19 cellular contexts compared by ENCODE assay signal in genomic region chr1:201807958-201808632, GRCh38. TPM values are rescaled to one million over a fixed set of nuclear protein-coding genes. Genes with fewer than 3 reads are reported as not detected.
A peak's percentile ranks its signal among the peaks of the same experiment; 100 is the strongest.
DNase-seq lines count a peak whose midpoint lies in the region; ATAC-seq and TF ChIP-seq lines count a peak whose summit lies in the region.
"Had no signal": no experiment of that assay in that cellular context is flagged by ENCODE, and none has a peak within 500 bp of the region (broad histone marks: within the 10 kb centered on the region; RNA-seq: fewer than 3 reads in every experiment).

No MANE protein-coding gene starts in this region.

- no peak overlapping the region for H2AFZ ChIP-seq in Karpas-422 (ENCODE audit: low read length)
- H2AFZ ChIP-seq: PC-9 had no signal

- peaks cover 71% of the 10 kb centered on the region for H3K36me3 Mint-ChIP-seq in endodermal cell (ENCODE audit: low read depth)

- H3K9me3 Mint-ChIP-seq in endodermal cell, result no peaks in the 10 kb centered on the region
- H3K9me3 Mint-ChIP-seq: CD4-positive, CD25-positive, alpha-beta regulatory T cell had no signal

- no peaks in the 10 kb centered on the region for H3K4me1 Mint-ChIP-seq in endodermal cell
- H3K4me1 Mint-ChIP-seq: CD4-positive, CD25-positive, alpha-beta regulatory T cell had no signal

- H3K27ac ChIP-seq in Karpas-422 (ENCODE audit: low read length) (no peak overlapping the region), endodermal cell (ENCODE audit: low read depth, low read length) (no peak overlapping the region), left ventricle myocardium inferior (replicated peaks) (peak overlapping the region; percentile 63)
- H3K27ac ChIP-seq: PC-9 had no signal

- ATAC-seq in sciatic nerve, result no peak

- H3K27me3 ChIP-seq in BE2C (no peaks in the 10 kb centered on the region), Karpas-422 (ENCODE audit: low read length) (no peaks in the 10 kb centered on the region), endodermal cell (ENCODE audit: control insufficient read depth, insufficient read depth, low read length, poor library complexity, severe bottlenecking) (no peaks in the 10 kb centered on the region), left ventricle myocardium inferior (ENCODE audit: low read depth) (no peaks in the 10 kb centered on the region), H7 (ENCODE audit: control insufficient read depth, insufficient read depth, low read length) (no peaks in the 10 kb centered on the region)

- H3K36me3 ChIP-seq in BE2C (peaks cover 22% of the 10 kb centered on the region), Karpas-422 (ENCODE audit: insufficient read depth, low read length) (no peaks in the 10 kb centered on the region), endodermal cell (ENCODE audit: control insufficient read depth, insufficient read depth, low read length) (peaks cover 53% of the 10 kb centered on the region), left ventricle myocardium inferior (peaks cover 100% of the 10 kb centered on the region), H7 (replicated peaks; ENCODE audit: control insufficient read depth, insufficient read depth, low read length) (peaks cover 17% of the 10 kb centered on the region)

- TF ChIP-seq CTCF in BE2C (IDR thresholded peaks at IDR 0.05; ENCODE audit: low read depth, low read length) (no peak), endodermal cell (conservative IDR thresholded peaks at IDR 0.05) (no peak), left ventricle myocardium inferior (IDR thresholded peaks at IDR 0.05; ENCODE audit: borderline replicate concordance) (no peak)

- H3K9ac ChIP-seq in Karpas-422 (ENCODE audit: low read length) (no peak overlapping the region), endodermal cell (ENCODE audit: extremely low read depth, low read length, poor library complexity, severe bottlenecking) (no peak overlapping the region)
- H3K9ac ChIP-seq: SK-N-SH had no signal

- WGBS in endodermal cell (ENCODE audit: insufficient coverage in 1 of 2, insufficient read length in 1 of 2), 2 experiments, result 94 to 95% methylated on average over 9 to 11 of the region's 11 CpGs

- DNase-seq in BE2C (peak; percentile 30), Karpas-422 (peak; percentile 56), endodermal cell (peak; percentile 19), left ventricle myocardium inferior (peak; percentile 64), DMS79 treated with DMSO at 0.1 percent for 48 hours (lab: John Stamatoyannopoulos, UW) (no peak), sciatic nerve (ENCODE audit: low spot score) (no peak), H7 (no peak)
- DNase-seq: CD4-positive, CD25-positive, alpha-beta regulatory T cell; MM.1S; NCI-H1048; NCI-H1436; NCI-H187 treated with DMSO at 0.1 percent for 48 hours; NCI-H2107; NCI-H69; PC-9; RPMI8226; SIG-M5; SK-N-SH had no signal

- H3K9me3 ChIP-seq in BE2C (no peaks in the 10 kb centered on the region), Karpas-422 (ENCODE audit: low read length) (no peaks in the 10 kb centered on the region), endodermal cell (ENCODE audit: control insufficient read depth, low read length) (no peaks in the 10 kb centered on the region), left ventricle myocardium inferior (replicated peaks) (no peaks in the 10 kb centered on the region)
- H3K9me3 ChIP-seq: HAP-1, SK-N-SH had no signal

- H3K27me3 Mint-ChIP-seq in endodermal cell (ENCODE audit: insufficient read depth), result no peaks in the 10 kb centered on the region
- H3K27me3 Mint-ChIP-seq: CD4-positive, CD25-positive, alpha-beta regulatory T cell had no signal

- no peaks in the 10 kb centered on the region for H4K20me1 ChIP-seq in Karpas-422 (ENCODE audit: insufficient read depth, low read depth, low read length)

- no peaks in the 10 kb centered on the region for H3K9me2 ChIP-seq in Karpas-422 (replicated peaks; ENCODE audit: insufficient read depth, low read length)
- H3K9me2 ChIP-seq: SK-N-SH had no signal

- H3K4me3 ChIP-seq in BE2C (ENCODE audit: low read depth, low read length), result no peak overlapping the region
- H3K4me3 ChIP-seq in Karpas-422 (ENCODE audit: low read length), result peak overlapping the region; percentile 20; the same call in 1 of the 2 replicates
- no peak overlapping the region for H3K4me3 ChIP-seq in endodermal cell (ENCODE audit: low read length)
- H3K4me3 ChIP-seq in left ventricle myocardium inferior, result no peak overlapping the region
- H3K4me3 ChIP-seq in H7 (ENCODE audit: insufficient read depth, low read depth, low read length), result no peak overlapping the region
- H3K4me3 ChIP-seq: HAP-1, PC-9 had no signal

- H3K4me1 ChIP-seq in BE2C (no peaks in the 10 kb centered on the region), Karpas-422 (ENCODE audit: low read length) (peaks cover 8% of the 10 kb centered on the region), endodermal cell (ENCODE audit: control insufficient read depth, insufficient read depth, low read length) (no peaks in the 10 kb centered on the region), left ventricle myocardium inferior (peaks cover 14% of the 10 kb centered on the region)
- H3K4me1 ChIP-seq: HAP-1 had no signal

- peak overlapping the region; percentile 17 for H3K4me2 ChIP-seq in Karpas-422 (ENCODE audit: low read depth, low read length, poor library complexity, severe bottlenecking)
- H3K4me2 ChIP-seq: PC-9, SK-N-SH had no signal

- no peak overlapping the region for H3K27ac Mint-ChIP-seq in endodermal cell
- H3K27ac Mint-ChIP-seq: CD4-positive, CD25-positive, alpha-beta regulatory T cell had no signal

- intact Hi-C loops in left ventricle myocardium inferior (cut with micrococcal nuclease), result no loop called here
- intact Hi-C loops in sciatic nerve (cut with DNase I), result no loop called here

- H3K4me3 Mint-ChIP-seq in endodermal cell, result no peak overlapping the region
- H3K4me3 Mint-ChIP-seq: CD4-positive, CD25-positive, alpha-beta regulatory T cell had no signal

- no peaks in the 10 kb centered on the region for H3K79me2 ChIP-seq in Karpas-422 (ENCODE audit: low read length)

RNA-seq across cellular contexts. Expression of gene IPO9, which starts 20.9 kb away (rescaled TPM):
- 39.1 TPM for polyA plus RNA-seq in BE2C (2012; ENCODE audit: insufficient read depth, insufficient read length, low read depth)
- 19.4 and 22.7 TPM in 2 replicates for total RNA-seq in Karpas-422 (2014; rRNA removed; shearing (Covaris generic); ENCODE audit: low replicate concordance)
- 100 to 1,000 TPM; 108 to 133 TPM for total RNA-seq in endodermal cell
- polyA plus RNA-seq in endodermal cell (2013, experiment 1 of 2), result 89.7 TPM
- polyA plus RNA-seq in endodermal cell (2013, experiment 2 of 2), result 83.8 TPM
- 20.1 TPM for total RNA-seq in left ventricle myocardium inferior
- 33.0 TPM for total RNA-seq in sciatic nerve
- total RNA-seq in H7 (2014; rRNA removed; shearing (Covaris generic)), result 55.8 and 57.6 TPM in 2 replicates

Comparison
In these comparisons a context has a peak if more than half of its experiments do, and no peak if none do; other contexts are left out.
1. DNase-seq: peak in BE2C (single experiment), Karpas-422 (single experiment), endodermal cell (single experiment) and left ventricle myocardium inferior (single experiment); none in DMS79 treated with DMSO at 0.1 percent for 48 hours (single experiment), sciatic nerve (single experiment) and H7 (single experiment).